ENCODE assay signal across 1 cellular context in genomic region chr1:226984521-226985238, GRCh38.
TF ChIP-seq lines count a peak whose summit lies in the region.

No MANE protein-coding gene starts in this region.

TF ChIP-seq in H1, 55 proteins besides CTCF, POLR2A, EP300 and RAD21:
- no peak for TF ChIP-seq CHD7 (IDR thresholded peaks at IDR 0.05; ENCODE audit: insufficient replicate concordance, low read length)
